ENCODE assay signal across 9 cellular contexts in genomic region chr10:26621889-26622681, GRCh38.
A peak's percentile ranks its signal among the peaks of the same experiment; 100 is the strongest.
DNase-seq lines count a peak whose midpoint lies in the region; TF ChIP-seq lines count a peak whose summit lies in the region.
"Had no signal": no experiment of that assay in that cellular context is flagged by ENCODE, and none has a peak within 500 bp of the region (broad histone marks: within the 10 kb centered on the region; RNA-seq: fewer than 3 reads in every experiment).

No MANE protein-coding gene starts in this region.

- peaks cover 0 to 3% of the 10 kb centered on the region in 2 donors for H3K4me1 ChIP-seq in adrenal gland (replicated peaks in 1 of 2)
- H3K4me1 ChIP-seq: BLaER1 had no signal

- no peaks in the 10 kb centered on the region for H3K9me3 ChIP-seq in adrenal gland (replicated peaks in 1 of 3)

- intact Hi-C loops in adrenal gland (cut with DNase I) = no loop called here

- peak overlapping the region in 1 of 5 donors; percentile 62 for H3K27ac ChIP-seq in adrenal gland
- H3K27ac ChIP-seq: BLaER1 had no signal

- no peak for TF ChIP-seq CTCF in adrenal gland (IDR thresholded peaks at IDR 0.05)

- no peaks in the 10 kb centered on the region for H3K36me3 ChIP-seq in adrenal gland (replicated peaks in 1 of 2)
- H3K36me3 ChIP-seq: BLaER1 had no signal

- DNase-seq in activated CD4-positive, alpha-beta T cell treated with anti-CD3 and anti-CD28 coated beads for 4 hours = peak; percentile 6 to 18
- DNase-seq in activated CD4-positive, alpha-beta T cell treated with anti-CD3 and anti-CD28 coated beads, Interleukin-2, amount 50 U/mL, for 4 hours = no peak
- peak; percentile 73 for DNase-seq in NCI-H69 (lab: John Stamatoyannopoulos, UW)
- DNase-seq in adrenal gland = peak in 4 of 7 donors; percentile 23 to 58 (median 34)
- peak; percentile 74 for DNase-seq in iPS-NIHi11 (ENCODE audit: low spot score)
- DNase-seq in stimulated activated CD4-positive, alpha-beta T cell treated with anti-CD3 and anti-CD28 coated beads, Interleukin-15, amount 100 ng/mL, for 24 hours = peak; percentile 59
- no peak for DNase-seq in NCI-H2107 treated with DMSO at 0.1 percent for 48 hours (lab: John Stamatoyannopoulos, UW; ENCODE audit: unreplicated experiment)
- no peak for DNase-seq in GOT3 (lab: John Stamatoyannopoulos, UW)

- no peak for TF ChIP-seq POLR2A in adrenal gland (IDR thresholded peaks at IDR 0.05)

- 15 to 25% (median 16%) methylated on average over 34 to 47 of the region's 47 CpGs for WGBS in adrenal gland, 4 donors

- H3K27me3 ChIP-seq in adrenal gland = peaks cover 29% of the 10 kb centered on the region

- H3K4me3 ChIP-seq in adrenal gland = peak overlapping the region in 1 of 4 donors; percentile 40
- H3K4me3 ChIP-seq: BLaER1 had no signal

Comparison
In these comparisons a context has a peak if more than half of its experiments do, and no peak if none do; other contexts are left out.
1. DNase-seq: peak in activated CD4-positive, alpha-beta T cell treated with anti-CD3 and anti-CD28 coated beads for 4 hours (2 of 2), NCI-H69 (single experiment), adrenal gland (4 of 7), iPS-NIHi11 (single experiment) and stimulated activated CD4-positive, alpha-beta T cell treated with anti-CD3 and anti-CD28 coated beads, Interleukin-15, amount 100 ng/mL, for 24 hours (single experiment); none in activated CD4-positive, alpha-beta T cell treated with anti-CD3 and anti-CD28 coated beads, Interleukin-2, amount 50 U/mL, for 4 hours (0 of 2), NCI-H2107 treated with DMSO at 0.1 percent for 48 hours (single experiment) and GOT3 (single experiment).